ENCODE assay signal across 25 cellular contexts in genomic region chr1:209267968-209268367, GRCh38.
DNase-seq lines count a peak whose midpoint lies in the region; ATAC-seq, FAIRE-seq and TF ChIP-seq lines count a peak whose summit lies in the region.
"Had no signal": no experiment of that assay in that cellular context is flagged by ENCODE, and none has a peak within 500 bp of the region (broad histone marks: within the 10 kb centered on the region; RNA-seq: fewer than 3 reads in every experiment).

No MANE protein-coding gene starts in this region.

- no peak overlapping the region for H2AFZ ChIP-seq in HepG2 (ENCODE audit: low read length)

- no peak for TF ChIP-seq EP300 in A549 (IDR thresholded peaks at IDR 0.05)
- TF ChIP-seq EP300 in HepG2 (IDR thresholded peaks at IDR 0.05; ENCODE audit: low read depth in 2 of 2, low read length in 2 of 2): no peak
- TF ChIP-seq EP300 in HepG2 (CRISPR knock-in tag; IDR thresholded peaks at IDR 0.05; ENCODE audit: borderline replicate concordance): no peak

- no peak overlapping the region for H2BK15ac ChIP-seq in mesendoderm (replicated peaks; ENCODE audit: low read depth)

- TF ChIP-seq CTCF in A549 (IDR thresholded peaks at IDR 0.05): no peak
- TF ChIP-seq CTCF in endodermal cell (conservative IDR thresholded peaks at IDR 0.05): peak; percentile 4
- no peak for TF ChIP-seq CTCF in CD4-positive, alpha-beta T cell (IDR thresholded peaks at IDR 0.05)
- no peak for TF ChIP-seq CTCF in HepG2 (CRISPR knock-in tag; IDR thresholded peaks at IDR 0.05)

- BruUV-seq in HepG2 (replicated peaks; lab: Mats Ljungman, UMichigan): no TSS peak

- no peak for TF ChIP-seq RAD21 in A549 (conservative IDR thresholded peaks at IDR 0.05 in 1 of 2, IDR thresholded peaks at IDR 0.05 in 1 of 2)
- TF ChIP-seq RAD21 in HepG2 (CRISPR knock-in tag; IDR thresholded peaks at IDR 0.05): no peak

- no peaks in the 10 kb centered on the region for H3K36me3 ChIP-seq in endodermal cell (ENCODE audit: control insufficient read depth, insufficient read depth, low read length)
- no peaks in the 10 kb centered on the region for H3K36me3 ChIP-seq in mesendoderm (ENCODE audit: control insufficient read depth, insufficient read depth, low read length)
- no peaks in the 10 kb centered on the region for H3K36me3 ChIP-seq in HepG2 (replicated peaks in 1 of 2; ENCODE audit: control insufficient read depth in 1 of 2, insufficient read depth in 2 of 2, low read length in 2 of 2)
- H3K36me3 ChIP-seq: BE2C; BLaER1 treated with 17β-estradiol and CSF1 and Interleukin-3, amounts not matched to agents 10 nM and 100 nM had no signal

- no peak for FAIRE-seq in A549 (lab: Jason Lieb, UNC)
- no peak for FAIRE-seq in HepG2 (lab: Jason Lieb, UNC)
- FAIRE-seq: A204.1, GM12891, GM18507 had no signal

- WGBS in A549 (ENCODE audit: missing lambda C conversion rate): 66% methylated on average over 2 of the region's 2 CpGs
- 85 to 87% methylated on average over 2 of the region's 2 CpGs for WGBS in endodermal cell (ENCODE audit: insufficient coverage in 1 of 2, insufficient read length in 1 of 2), 2 experiments
- WGBS in mesendoderm (ENCODE audit: extremely low coverage, insufficient coverage, low lambda C conversion rate): no CpG with 5 or more reads among the region's 2 CpGs
- 14% methylated on average over 2 of the region's 2 CpGs for WGBS in HepG2 (ENCODE audit: low lambda C conversion rate)

- H2BK120ac ChIP-seq in mesendoderm (ENCODE audit: low read depth, low read length): no peak overlapping the region

- TF ChIP-seq POLR2A in A549 (IDR thresholded peaks at IDR 0.05; ENCODE audit: low read length) (no peak), HepG2 (IDR thresholded peaks at IDR 0.05; ENCODE audit: insufficient read depth in 1 of 2, low read depth in 2 of 2, low read length in 2 of 2) (no peak)

- H3K27ac ChIP-seq in A549 (peak overlapping the region; percentile 3 to 62; a peak in 4 of 6 replicates), endodermal cell (ENCODE audit: low read depth, low read length) (no peak overlapping the region), mesendoderm (ENCODE audit: low read depth, low read length) (no peak overlapping the region), HepG2 (ENCODE audit: extremely low read length, insufficient read depth, low read length) (no peak overlapping the region)
- H3K27ac ChIP-seq in CD4-positive, alpha-beta T cell (ENCODE audit: low read depth, low read length): no peak overlapping the region
- H3K27ac ChIP-seq: 22Rv1; BLaER1 treated with 17β-estradiol and CSF1 and Interleukin-3, amounts not matched to agents 10 nM and 100 nM had no signal

- H3K4me3 Mint-ChIP-seq in endodermal cell: no peak overlapping the region
- no peak overlapping the region for H3K4me3 Mint-ChIP-seq in stimulated activated effector memory CD8-positive, alpha-beta T cell treated with anti-CD3 and anti-CD28 coated beads, Interleukin-12 subunit alpha, Interleukin-12 subunit beta, amount 100 ng/mL, for 72 hours
- no peak overlapping the region for H3K4me3 Mint-ChIP-seq in T-helper 17 cell
- H3K4me3 Mint-ChIP-seq in CD4-positive, alpha-beta T cell: no peak overlapping the region
- H3K4me3 Mint-ChIP-seq: CD14-positive monocyte; CD4-positive, alpha-beta memory T cell had no signal

- H3K79me2 ChIP-seq in mesendoderm (ENCODE audit: control insufficient read depth, insufficient read depth, low read length) (no peaks in the 10 kb centered on the region), HepG2 (ENCODE audit: insufficient read depth, low read length) (no peaks in the 10 kb centered on the region)

- H3K9ac ChIP-seq in endodermal cell (ENCODE audit: extremely low read depth, low read length, poor library complexity, severe bottlenecking) (no peak overlapping the region), mesendoderm (ENCODE audit: low read length) (no peak overlapping the region), HepG2 (ENCODE audit: insufficient read depth, low read depth, low read length) (no peak overlapping the region)
- H3K9ac ChIP-seq: BLaER1 treated with 17β-estradiol and CSF1 and Interleukin-3, amounts not matched to agents 10 nM and 100 nM had no signal

- no peak overlapping the region for H4K8ac ChIP-seq in mesendoderm (ENCODE audit: low read depth, low read length)

- H2BK5ac ChIP-seq in mesendoderm (ENCODE audit: low read length): no peak overlapping the region

- no peak overlapping the region; the same call in 2 of the 3 replicates for H3K4me2 ChIP-seq in A549
- no peak overlapping the region for H3K4me2 ChIP-seq in mesendoderm (ENCODE audit: low read length)
- no peak overlapping the region for H3K4me2 ChIP-seq in HepG2 (ENCODE audit: low read depth, low read length)
- H3K4me2 ChIP-seq: BLaER1 treated with 17β-estradiol and CSF1 and Interleukin-3, amounts not matched to agents 10 nM and 100 nM had no signal

- H3K79me1 ChIP-seq in mesendoderm (ENCODE audit: low read length): no peaks in the 10 kb centered on the region

- intact Hi-C loops in CD4-positive, alpha-beta T cell (cut with DNase I, micrococcal nuclease): no loop called here
- intact Hi-C loops in HepG2 (cut with micrococcal nuclease; ENCODE audit: unreplicated experiment): no loop called here

- CTCF ChIA-PET in A549 (lab: Yijun Ruan, JAX) (no interaction called here), HepG2 (lab: Yijun Ruan, JAX; ENCODE audit: low intra/inter-chr PET ratio, low total read pairs) (no interaction called here)
- CTCF ChIA-PET in CD4-positive, alpha-beta T cell (lab: Charles Lee): no interaction called here

- H3K18ac ChIP-seq in mesendoderm (ENCODE audit: low read length): peak overlapping the region; percentile 19

- peak overlapping the region; percentile 8 for H3K56ac ChIP-seq in mesendoderm (ENCODE audit: low read length)

- H2AK5ac ChIP-seq in mesendoderm (ENCODE audit: low read length): no peak overlapping the region

- peaks cover 21% of the 10 kb centered on the region for H3K4me1 ChIP-seq in A549
- H3K4me1 ChIP-seq in endodermal cell (ENCODE audit: control insufficient read depth, insufficient read depth, low read length): peaks cover 7% of the 10 kb centered on the region
- peaks cover 5% of the 10 kb centered on the region for H3K4me1 ChIP-seq in mesendoderm (ENCODE audit: control insufficient read depth, low read depth, low read length)
- no peaks in the 10 kb centered on the region for H3K4me1 ChIP-seq in HepG2 (ENCODE audit: insufficient read depth, low read length)
- H3K4me1 ChIP-seq: BLaER1 treated with 17β-estradiol and CSF1 and Interleukin-3, amounts not matched to agents 10 nM and 100 nM had no signal

- no peaks in the 10 kb centered on the region for H4K20me1 ChIP-seq in HepG2 (ENCODE audit: insufficient read depth, low read length)
- H4K20me1 ChIP-seq: BLaER1 treated with 17β-estradiol and CSF1 and Interleukin-3, amounts not matched to agents 10 nM and 100 nM had no signal

- no peaks in the 10 kb centered on the region for H3K9me3 ChIP-seq in A549
- no peaks in the 10 kb centered on the region for H3K9me3 ChIP-seq in endodermal cell (ENCODE audit: control insufficient read depth, low read length)
- H3K9me3 ChIP-seq in T-helper 17 cell (ENCODE audit: control insufficient read depth, low read length, poor library complexity, severe bottlenecking): no peaks in the 10 kb centered on the region
- H3K9me3 ChIP-seq in CD4-positive, alpha-beta T cell (ENCODE audit: control insufficient read depth, low read length): no peaks in the 10 kb centered on the region
- H3K9me3 ChIP-seq in HepG2 (ENCODE audit: low read length): no peaks in the 10 kb centered on the region
- H3K9me3 ChIP-seq: BE2C; BLaER1 treated with 17β-estradiol and CSF1 and Interleukin-3, amounts not matched to agents 10 nM and 100 nM had no signal

- ATAC-seq in A549 (no peak), T-helper 17 cell (no peak), HepG2 (no peak)
- ATAC-seq in stimulated activated effector memory CD8-positive, alpha-beta T cell treated with anti-CD3 and anti-CD28 coated beads, Interleukin-12 subunit alpha, Interleukin-12 subunit beta, amount 100 ng/mL, for 72 hours: peak; percentile 26
- no peak for ATAC-seq in CD4-positive, alpha-beta T cell (ENCODE audit: poor library complexity)
- ATAC-seq: HCT116 had no signal

- H3K9me3 Mint-ChIP-seq in endodermal cell: no peaks in the 10 kb centered on the region
- peaks cover 3% of the 10 kb centered on the region for H3K9me3 Mint-ChIP-seq in stimulated activated effector memory CD8-positive, alpha-beta T cell treated with anti-CD3 and anti-CD28 coated beads, Interleukin-12 subunit alpha, Interleukin-12 subunit beta, amount 100 ng/mL, for 72 hours
- no peaks in the 10 kb centered on the region for H3K9me3 Mint-ChIP-seq in CD4-positive, alpha-beta T cell

- H3K27me3 ChIP-seq in endodermal cell (ENCODE audit: control insufficient read depth, insufficient read depth, low read length, poor library complexity, severe bottlenecking) (no peaks in the 10 kb centered on the region), mesendoderm (ENCODE audit: insufficient read depth, low read length, poor library complexity) (no peaks in the 10 kb centered on the region), HepG2 (ENCODE audit: control insufficient read depth in 1 of 2, insufficient read depth in 2 of 2, low read length in 2 of 2) (no peaks in the 10 kb centered on the region; a peak in 1 of 5 replicates)
- H3K27me3 ChIP-seq in CD4-positive, alpha-beta T cell (ENCODE audit: control insufficient read depth, insufficient read depth, low read length): no peaks in the 10 kb centered on the region
- H3K27me3 ChIP-seq: BE2C; BLaER1 treated with 17β-estradiol and CSF1 and Interleukin-3, amounts not matched to agents 10 nM and 100 nM had no signal

- POLR2A ChIA-PET in A549 (lab: Yijun Ruan, JAX): no interaction called here
- POLR2A ChIA-PET in CD4-positive, alpha-beta T cell (lab: Charles Lee): no interaction called here
- POLR2A ChIA-PET in HepG2 (lab: Yijun Ruan, JAX): no interaction called here

- H3K4me3 ChIP-seq in A549: no peak overlapping the region
- no peak overlapping the region for H3K4me3 ChIP-seq in endodermal cell (ENCODE audit: low read length)
- H3K4me3 ChIP-seq in mesendoderm (ENCODE audit: low read length): no peak overlapping the region
- H3K4me3 ChIP-seq in HepG2 (replicated peaks in 1 of 3; ENCODE audit: insufficient read depth in 1 of 3, low read depth in 2 of 3, low read length in 3 of 3): no peak overlapping the region
- H3K4me3 ChIP-seq: BLaER1 treated with 17β-estradiol and CSF1 and Interleukin-3, amounts not matched to agents 10 nM and 100 nM had no signal

- no peak overlapping the region for H3K23ac ChIP-seq in mesendoderm (ENCODE audit: low read length)

- H3K4ac ChIP-seq in mesendoderm (ENCODE audit: low read depth, low read length): no peak overlapping the region

- H3K36me3 Mint-ChIP-seq in endodermal cell (ENCODE audit: low read depth) (no peaks in the 10 kb centered on the region), T-helper 17 cell (ENCODE audit: low read depth) (no peaks in the 10 kb centered on the region)
- H3K36me3 Mint-ChIP-seq in stimulated activated effector memory CD8-positive, alpha-beta T cell treated with anti-CD3 and anti-CD28 coated beads, Interleukin-12 subunit alpha, Interleukin-12 subunit beta, amount 100 ng/mL, for 72 hours: no peaks in the 10 kb centered on the region
- no peaks in the 10 kb centered on the region for H3K36me3 Mint-ChIP-seq in CD4-positive, alpha-beta T cell (ENCODE audit: low read depth)
- H3K36me3 Mint-ChIP-seq: CD14-positive monocyte; CD4-positive, alpha-beta memory T cell had no signal

- no peak overlapping the region for H4K5ac ChIP-seq in mesendoderm (ENCODE audit: low read length)

- H3K27me3 Mint-ChIP-seq in endodermal cell (ENCODE audit: insufficient read depth) (peaks cover 3% of the 10 kb centered on the region), T-helper 17 cell (peaks cover 12% of the 10 kb centered on the region)
- H3K27me3 Mint-ChIP-seq in CD4-positive, alpha-beta T cell: peaks cover 5% of the 10 kb centered on the region

- H3K4me1 Mint-ChIP-seq in endodermal cell: peaks cover 25% of the 10 kb centered on the region
- H3K4me1 Mint-ChIP-seq in stimulated activated effector memory CD8-positive, alpha-beta T cell treated with anti-CD3 and anti-CD28 coated beads, Interleukin-12 subunit alpha, Interleukin-12 subunit beta, amount 100 ng/mL, for 72 hours: no peaks in the 10 kb centered on the region
- no peaks in the 10 kb centered on the region for H3K4me1 Mint-ChIP-seq in T-helper 17 cell
- H3K4me1 Mint-ChIP-seq in CD4-positive, alpha-beta T cell (ENCODE audit: low read depth): no peaks in the 10 kb centered on the region
- H3K4me1 Mint-ChIP-seq: CD14-positive monocyte; CD4-positive, alpha-beta memory T cell had no signal

- no peak for DNase-seq in A549 (ENCODE audit: low read depth in 1 of 2, low spot score in 1 of 2)
- peak; percentile 57 for DNase-seq in endodermal cell
- DNase-seq in mesendoderm: peak; percentile 69
- DNase-seq in stimulated activated effector memory CD8-positive, alpha-beta T cell treated with anti-CD3 and anti-CD28 coated beads, Interleukin-12 subunit alpha, Interleukin-12 subunit beta, amount 100 ng/mL, for 72 hours (ENCODE audit: low spot score in 2 of 2): no peak
- DNase-seq in stimulated activated CD4-positive, alpha-beta T cell treated with anti-CD3 and anti-CD28 coated beads, Interleukin-2, amount 100 ng/mL, for 48 hours: no peak
- no peak for DNase-seq in T-helper 17 cell
- no peak for DNase-seq in CD4-positive, alpha-beta T cell
- DNase-seq in HepG2 (ENCODE audit: low spot score): no peak
- DNase-seq: ACHN; AML-193; BE2C; Calu3; CD4-positive, alpha-beta memory T cell; COR-L47; DMS53; GF-D8; GOT3; H7 had no signal

- H3K27ac Mint-ChIP-seq in endodermal cell: no peak overlapping the region
- H3K27ac Mint-ChIP-seq in stimulated activated effector memory CD8-positive, alpha-beta T cell treated with anti-CD3 and anti-CD28 coated beads, Interleukin-12 subunit alpha, Interleukin-12 subunit beta, amount 100 ng/mL, for 72 hours: no peak overlapping the region
- H3K27ac Mint-ChIP-seq in T-helper 17 cell: no peak overlapping the region
- no peak overlapping the region for H3K27ac Mint-ChIP-seq in CD4-positive, alpha-beta T cell
- H3K27ac Mint-ChIP-seq: CD4-positive, alpha-beta memory T cell had no signal

- in situ Hi-C loops in HepG2 (cut with HindIII; ENCODE audit: extremely low pct_ligation_motif_present, low pct_unique_long_range_greater_than_20kb): no loop called here

Comparison
In these comparisons a context has a peak if more than half of its experiments do, and no peak if none do; other contexts are left out.
1. DNase-seq: peak in endodermal cell (single experiment) and mesendoderm (single experiment); none in A549 (0 of 2), stimulated activated effector memory CD8-positive, alpha-beta T cell treated with anti-CD3 and anti-CD28 coated beads, Interleukin-12 subunit alpha, Interleukin-12 subunit beta, amount 100 ng/mL, for 72 hours (0 of 2), stimulated activated CD4-positive, alpha-beta T cell treated with anti-CD3 and anti-CD28 coated beads, Interleukin-2, amount 100 ng/mL, for 48 hours (0 of 2), T-helper 17 cell (0 of 3), CD4-positive, alpha-beta T cell (0 of 10) and HepG2 (single experiment).
2. H3K27ac ChIP-seq: peak in A549 (2 of 2); none in endodermal cell (single experiment), mesendoderm (single experiment), CD4-positive, alpha-beta T cell (single experiment) and HepG2 (single experiment).